In the genomic region with DNA sequence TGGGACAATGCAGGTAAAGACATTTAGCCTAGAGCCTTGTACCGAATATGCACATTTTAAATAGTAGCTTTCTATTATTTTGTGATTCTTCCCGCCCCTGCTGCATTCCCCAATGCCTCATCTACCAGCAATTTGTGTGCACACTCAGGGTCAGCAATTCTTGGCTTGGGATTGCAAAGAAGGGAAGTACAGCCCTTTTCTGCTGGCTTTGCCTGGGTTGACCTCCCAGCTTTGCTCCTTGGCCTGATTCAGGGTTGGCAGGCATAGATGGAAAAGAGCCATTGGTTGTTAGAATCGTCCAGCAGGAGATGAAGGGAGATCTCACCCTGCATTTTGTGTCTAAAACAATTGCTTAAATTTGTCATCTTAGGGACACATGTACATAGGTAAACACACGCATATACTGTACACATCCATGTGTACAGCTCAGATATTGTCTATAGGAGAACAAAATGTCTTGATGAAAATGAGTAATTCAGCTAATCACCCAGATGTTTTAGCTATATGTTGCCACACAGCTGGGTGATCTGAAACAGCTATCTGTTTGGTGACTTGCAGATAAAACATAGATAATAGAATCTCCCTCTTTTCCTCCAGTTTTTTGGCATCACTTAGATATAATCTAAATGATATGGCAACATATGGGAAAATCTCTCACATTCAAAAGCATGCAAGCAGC, we compare ENCODE assay signal across 9 cellular contexts.
A peak's percentile ranks its signal among the peaks of the same experiment; 100 is the strongest.
DNase-seq lines count a peak whose midpoint lies in the region; ATAC-seq, FAIRE-seq and TF ChIP-seq lines count a peak whose summit lies in the region.
"Had no signal": no experiment of that assay in that cellular context is flagged by ENCODE, and none has a peak within 500 bp of the region (broad histone marks: within the 10 kb centered on the region; RNA-seq: fewer than 3 reads in every experiment).

No MANE protein-coding gene starts in this region.

- no peak overlapping the region for H3K14ac ChIP-seq in H1 (ENCODE audit: insufficient read length)

- peak overlapping the region; percentile 75 for H3K4me3 Mint-ChIP-seq in CD8-positive, alpha-beta T cell

- no peak for TF ChIP-seq EP300 in H1 (IDR thresholded peaks at IDR 0.05; ENCODE audit: borderline replicate concordance in 1 of 2, low read depth in 2 of 2, low read length in 2 of 2)

- H3K9me3 Mint-ChIP-seq in CD8-positive, alpha-beta T cell = no peaks in the 10 kb centered on the region

- H3K9ac ChIP-seq in OCI-LY3 (ENCODE audit: low read length) (no peak overlapping the region), H1 (replicated peaks in 1 of 4; ENCODE audit: extremely low read depth in 1 of 4, low read depth in 3 of 4, low read length in 3 of 4) (no peak overlapping the region)

- H2BK20ac ChIP-seq in H1 (ENCODE audit: low read length) = no peak overlapping the region

- no peak overlapping the region for H3K23ac ChIP-seq in H1 (ENCODE audit: insufficient read length)

- no peak for FAIRE-seq in H1 (lab: Jason Lieb, UNC)

- H3K27me3 ChIP-seq in CD8-positive, alpha-beta T cell (ENCODE audit: insufficient read depth, low read length) = no peaks in the 10 kb centered on the region
- H3K27me3 ChIP-seq in OCI-LY3 (ENCODE audit: low read depth, low read length) = no peaks in the 10 kb centered on the region
- H3K27me3 ChIP-seq in H1 (replicated peaks in 1 of 4; ENCODE audit: control insufficient read depth in 3 of 4, extremely low read depth in 1 of 4, insufficient read depth in 3 of 4, low read length in 3 of 4) = no peaks in the 10 kb centered on the region
- no peaks in the 10 kb centered on the region for H3K27me3 ChIP-seq in neutrophil

- H3K27ac ChIP-seq in CD8-positive, alpha-beta T cell (ENCODE audit: low read depth, low read length) = no peak overlapping the region
- no peak overlapping the region for H3K27ac ChIP-seq in OCI-LY3 (ENCODE audit: low read length)
- no peak overlapping the region for H3K27ac ChIP-seq in H1 (ENCODE audit: low read depth, low read length)
- peak overlapping the region; percentile 65 for H3K27ac ChIP-seq in neutrophil

- no peaks in the 10 kb centered on the region for H3K27me3 Mint-ChIP-seq in CD8-positive, alpha-beta T cell (ENCODE audit: low read depth)

- DNase-seq in CD8-positive, alpha-beta T cell = no peak
- DNase-seq in H1 (ENCODE audit: low read depth in 1 of 2, low spot score in 2 of 2) = no peak
- DNase-seq in NCI-H1930 (lab: John Stamatoyannopoulos, UW) = no peak
- no peak for DNase-seq in CD1c-positive myeloid dendritic cell (ENCODE audit: extremely low spot score)
- no peak for DNase-seq in RPMI8226
- DNase-seq: SW 1271 had no signal

- H3K36me3 ChIP-seq in CD8-positive, alpha-beta T cell (ENCODE audit: insufficient read depth, low read length) = no peaks in the 10 kb centered on the region
- H3K36me3 ChIP-seq in OCI-LY3 (replicated peaks; ENCODE audit: low read depth, low read length) = no peaks in the 10 kb centered on the region
- H3K36me3 ChIP-seq in H1 (ENCODE audit: control insufficient read depth in 2 of 4, insufficient read depth in 4 of 4, low read length in 3 of 4) = no peaks in the 10 kb centered on the region; a peak in 1 of 8 replicates
- no peaks in the 10 kb centered on the region for H3K36me3 ChIP-seq in neutrophil

- H3K9me3 ChIP-seq in CD8-positive, alpha-beta T cell (ENCODE audit: low read length) = no peaks in the 10 kb centered on the region
- H3K9me3 ChIP-seq in OCI-LY3 (ENCODE audit: insufficient read depth, low read length) = no peaks in the 10 kb centered on the region
- no peaks in the 10 kb centered on the region for H3K9me3 ChIP-seq in H1 (ENCODE audit: insufficient read depth in 2 of 2, low read depth in 1 of 2, low read length in 1 of 2)
- H3K9me3 ChIP-seq in neutrophil = no peaks in the 10 kb centered on the region

- H3K56ac ChIP-seq in H1 (replicated peaks; ENCODE audit: insufficient read length, low read depth, low read length) = no peak overlapping the region

- H3K23me2 ChIP-seq in H1 (ENCODE audit: low read depth, low read length) = no peaks in the 10 kb centered on the region

- peaks cover 28% of the 10 kb centered on the region for H3K4me1 ChIP-seq in CD8-positive, alpha-beta T cell (ENCODE audit: insufficient read depth, low read length)
- H3K4me1 ChIP-seq in OCI-LY3 (ENCODE audit: low read length) = peaks cover 13% of the 10 kb centered on the region
- H3K4me1 ChIP-seq in H1 (replicated peaks in 1 of 4; ENCODE audit: control insufficient read depth in 3 of 4, insufficient read depth in 4 of 4, low read length in 3 of 4) = peaks cover 0 to 7% (median 3%) of the 10 kb centered on the region in 4 experiments; a peak in 4 of 7 replicates
- peaks cover 10 to 18% of the 10 kb centered on the region in 2 experiments for H3K4me1 ChIP-seq in neutrophil (ENCODE audit: control insufficient read depth in 1 of 2, insufficient read depth in 1 of 2, low read depth in 1 of 2, low read length in 1 of 2)

- H4K91ac ChIP-seq in H1 (replicated peaks; ENCODE audit: insufficient read length, low read length) = no peak overlapping the region

- no peak overlapping the region for H4K5ac ChIP-seq in H1 (ENCODE audit: insufficient read length, low read depth, low read length)

- WGBS in H1 (ENCODE audit: extremely low coverage in 1 of 2, insufficient coverage in 1 of 2, insufficient read length in 1 of 2, insufficient replicate concordance in 2 of 2, low coverage in 1 of 2, low lambda C conversion rate in 2 of 2, missing lambda C conversion rate in 1 of 2), 2 experiments = 66% methylated on average over 4 of the region's 4 CpGs; no CpG with 5 or more reads in 1 of the 2 experiments

- H3K4me3 ChIP-seq in CD8-positive, alpha-beta T cell (ENCODE audit: low read depth, low read length) = no peak overlapping the region
- H3K4me3 ChIP-seq in OCI-LY3 (ENCODE audit: low read length) (0 out of 2 replicates have a peak overlapping the region, but pooled peaks have one; percentile 34), H1 (ENCODE audit: extremely low read depth in 1 of 4, insufficient read depth in 2 of 4, low read depth in 3 of 4, low read length in 4 of 4) (no peak overlapping the region), neutrophil (ENCODE audit: low read depth in 1 of 2, low read length in 1 of 2) (no peak overlapping the region)

- intact Hi-C loops in CD8-positive, alpha-beta T cell (cut with DNase I, micrococcal nuclease) = loop anchor here in 1 of 2 experiments (10.0 kb wide), 2 partner anchors 57 to 343 kb away; a partner anchor contains a TSS

- POLR2A ChIA-PET in CD8-positive, alpha-beta T cell (lab: Charles Lee) = interaction anchor here (0.6 to 2.4 kb wide), 10 partner anchors 9 to 253 kb away, joined by 3 to 8 read pairs (median 5); no protein-coding TSS in a partner anchor
- POLR2A ChIA-PET in H1 (lab: Charles Lee; ENCODE audit: partially characterized antibody) = no interaction called here

- H3K79me1 ChIP-seq in H1 (ENCODE audit: low read depth, low read length) = no peaks in the 10 kb centered on the region

- no peak for ATAC-seq in CD8-positive, alpha-beta T cell
- ATAC-seq in GM21360 (IDR thresholded peaks at IDR 0.05; ENCODE audit: unreplicated experiment) = no peak

- H4K20me1 ChIP-seq in OCI-LY3 (ENCODE audit: insufficient read depth, low read length) (no peaks in the 10 kb centered on the region), H1 (replicated peaks in 1 of 2; ENCODE audit: control insufficient read depth in 1 of 2, insufficient read depth in 2 of 2, low read length in 2 of 2) (no peaks in the 10 kb centered on the region)

- CTCF ChIA-PET in CD8-positive, alpha-beta T cell (lab: Charles Lee) = interaction anchor here (0.8 to 1.5 kb wide), 6 partner anchors 9 to 344 kb away, joined by 3 to 4 read pairs (median 4); no protein-coding TSS in a partner anchor
- CTCF ChIA-PET in H1 (lab: Charles Lee; ENCODE audit: partially characterized antibody) = interaction anchor here (0.6 to 2.2 kb wide), 5 partner anchors 14 to 177 kb away, joined by 3 to 5 read pairs (median 3); no protein-coding TSS in a partner anchor

- no peaks in the 10 kb centered on the region for H3K36me3 Mint-ChIP-seq in CD8-positive, alpha-beta T cell

- H2AK5ac ChIP-seq in H1 (ENCODE audit: low read depth, low read length) = no peak overlapping the region

- TF ChIP-seq CTCF in CD8-positive, alpha-beta T cell (IDR thresholded peaks at IDR 0.05) = no peak
- TF ChIP-seq CTCF in OCI-LY3 (IDR thresholded peaks at IDR 0.05; ENCODE audit: low read depth, low read length) (no peak), H1 (IDR thresholded peaks at IDR 0.05; ENCODE audit: control extremely low read depth in 1 of 3, insufficient read depth in 1 of 3, low read depth in 1 of 3, low read length in 3 of 3) (no peak), neutrophil (IDR thresholded peaks at IDR 0.05) (no peak)

- H3K4me1 Mint-ChIP-seq in CD8-positive, alpha-beta T cell (ENCODE audit: low read depth) = peaks cover 55% of the 10 kb centered on the region

- no peak for TF ChIP-seq RAD21 in H1 (IDR thresholded peaks at IDR 0.05 in 1 of 2, conservative IDR thresholded peaks at IDR 0.05 in 1 of 2; ENCODE audit: low read depth in 2 of 2, low read length in 2 of 2)

- peak overlapping the region; percentile 86 for H3K27ac Mint-ChIP-seq in CD8-positive, alpha-beta T cell

- H2BK5ac ChIP-seq in H1 (ENCODE audit: low read depth, low read length) = no peak overlapping the region

- no peak overlapping the region for H3K18ac ChIP-seq in H1 (ENCODE audit: extremely low read depth, low read length)

- H2BK120ac ChIP-seq in H1 (replicated peaks; ENCODE audit: low read depth, low read length) = peak overlapping the region; percentile 87

- H4K8ac ChIP-seq in H1 (ENCODE audit: extremely low read depth, insufficient read depth, low read length) = no peak overlapping the region

- H3K79me2 ChIP-seq in OCI-LY3 (ENCODE audit: low read length) = no peaks in the 10 kb centered on the region
- no peaks in the 10 kb centered on the region for H3K79me2 ChIP-seq in H1 (ENCODE audit: control insufficient read depth in 1 of 2, insufficient read depth in 2 of 2, low read length in 2 of 2)

- no peak overlapping the region for H2BK12ac ChIP-seq in H1 (ENCODE audit: low read depth, low read length)

- H3K4ac ChIP-seq in H1 (replicated peaks; ENCODE audit: insufficient read length, low read depth, low read length) = no peak overlapping the region

- no peak overlapping the region for H2BK15ac ChIP-seq in H1 (ENCODE audit: low read length)

- H3K4me2 ChIP-seq in OCI-LY3 (ENCODE audit: low read length) = peak overlapping the region; percentile 68
- no peak overlapping the region for H3K4me2 ChIP-seq in H1 (ENCODE audit: insufficient read depth in 1 of 2, low read depth in 2 of 2, low read length in 2 of 2)

- H2AFZ ChIP-seq in OCI-LY3 (ENCODE audit: low read depth, low read length) (peak overlapping the region; percentile 99), H1 (ENCODE audit: low read length) (peak overlapping the region; percentile 28; the same call in 1 of the 2 replicates)

- no peak for TF ChIP-seq POLR2A in H1 (IDR thresholded peaks at IDR 0.05; ENCODE audit: control extremely low read depth in 1 of 2, low read depth in 2 of 2, low read length in 2 of 2)

TF ChIP-seq in H1, 55 proteins besides CTCF, POLR2A, EP300 and RAD21 (continues in another document):
- TF ChIP-seq TBP (IDR thresholded peaks at IDR 0.05; ENCODE audit: low read depth, low read length) (no peak), CHD1 (IDR thresholded peaks at IDR 0.05; ENCODE audit: low read depth, low read length) (no peak), SIN3A (conservative IDR thresholded peaks at IDR 0.05 in 1 of 2, IDR thresholded peaks at IDR 0.05 in 1 of 2; ENCODE audit: low read depth in 1 of 2, low read length in 2 of 2) (no peak), FOSL1 (IDR thresholded peaks at IDR 0.05; ENCODE audit: insufficient read depth, low read depth, low read length) (no peak)
